1 cellular context compared by ENCODE assay signal in the genomic region with DNA sequence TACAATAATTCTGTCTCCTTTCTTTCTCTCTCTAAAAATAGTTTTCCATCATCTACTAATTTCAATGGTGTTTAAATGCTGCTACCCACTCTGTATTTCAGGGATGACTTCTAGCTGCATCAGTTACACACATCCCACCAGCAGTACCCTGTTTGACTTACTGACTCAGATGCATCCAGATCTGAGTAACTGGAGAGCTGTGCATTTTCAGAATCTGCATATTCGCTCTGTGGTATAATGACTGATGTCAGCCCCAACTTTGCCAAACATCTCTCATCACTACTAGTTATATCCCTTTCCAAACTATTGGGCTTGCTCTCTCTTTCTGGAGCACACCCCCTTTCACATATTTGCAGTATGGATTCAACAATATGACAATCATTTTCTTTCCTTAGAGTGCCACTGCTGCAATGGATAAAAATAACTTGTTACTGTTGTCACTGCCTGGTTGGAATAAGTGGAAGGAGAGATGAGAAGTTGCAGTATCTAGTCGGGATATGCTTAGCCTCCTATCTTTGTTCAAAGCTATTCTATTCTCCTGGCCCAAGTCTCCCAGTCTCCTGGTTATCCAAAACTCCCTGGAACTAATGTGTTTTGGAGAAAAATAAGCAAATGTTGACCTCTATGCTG.
TF ChIP-seq lines count a peak whose summit lies in the region.

No MANE protein-coding gene starts in this region.

TF ChIP-seq in WTC11, 78 proteins besides CTCF, POLR2A, EP300 and RAD21 (continued from another document):
- TF ChIP-seq, protein P1, sequence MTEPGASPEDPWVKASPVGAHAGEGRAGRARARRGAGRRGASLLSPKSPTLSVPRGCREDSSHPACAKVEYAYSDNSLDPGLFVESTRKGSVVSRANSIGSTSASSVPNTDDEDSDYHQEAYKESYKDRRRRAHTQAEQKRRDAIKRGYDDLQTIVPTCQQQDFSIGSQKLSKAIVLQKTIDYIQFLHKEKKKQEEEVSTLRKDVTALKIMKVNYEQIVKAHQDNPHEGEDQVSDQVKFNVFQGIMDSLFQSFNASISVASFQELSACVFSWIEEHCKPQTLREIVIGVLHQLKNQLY (CRISPR knock-in tag; IDR thresholded peaks at IDR 0.05): no peak
- TF ChIP-seq ZNF219 (CRISPR knock-in tag; IDR thresholded peaks at IDR 0.05; ENCODE audit: borderline replicate concordance) (no peak), RORB (CRISPR knock-in tag; IDR thresholded peaks at IDR 0.05) (no peak), GRHL2 (CRISPR knock-in tag; IDR thresholded peaks at IDR 0.05; ENCODE audit: insufficient replicate concordance, severe bottlenecking) (no peak), TEAD4 (CRISPR knock-in tag; IDR thresholded peaks at IDR 0.05) (no peak), SMAD4 (CRISPR knock-in tag; IDR thresholded peaks at IDR 0.05) (no peak), ELF4 (CRISPR knock-in tag; IDR thresholded peaks at IDR 0.05; ENCODE audit: low read depth) (no peak), JAZF1 (CRISPR knock-in tag; IDR thresholded peaks at IDR 0.05) (no peak), KAT7 (CRISPR knock-in tag; IDR thresholded peaks at IDR 0.05; ENCODE audit: borderline replicate concordance) (no peak), ETV6 (CRISPR knock-in tag; IDR thresholded peaks at IDR 0.05) (no peak), ZNF423 (CRISPR knock-in tag; IDR thresholded peaks at IDR 0.05) (no peak)
- TF ChIP-seq, protein P2, sequence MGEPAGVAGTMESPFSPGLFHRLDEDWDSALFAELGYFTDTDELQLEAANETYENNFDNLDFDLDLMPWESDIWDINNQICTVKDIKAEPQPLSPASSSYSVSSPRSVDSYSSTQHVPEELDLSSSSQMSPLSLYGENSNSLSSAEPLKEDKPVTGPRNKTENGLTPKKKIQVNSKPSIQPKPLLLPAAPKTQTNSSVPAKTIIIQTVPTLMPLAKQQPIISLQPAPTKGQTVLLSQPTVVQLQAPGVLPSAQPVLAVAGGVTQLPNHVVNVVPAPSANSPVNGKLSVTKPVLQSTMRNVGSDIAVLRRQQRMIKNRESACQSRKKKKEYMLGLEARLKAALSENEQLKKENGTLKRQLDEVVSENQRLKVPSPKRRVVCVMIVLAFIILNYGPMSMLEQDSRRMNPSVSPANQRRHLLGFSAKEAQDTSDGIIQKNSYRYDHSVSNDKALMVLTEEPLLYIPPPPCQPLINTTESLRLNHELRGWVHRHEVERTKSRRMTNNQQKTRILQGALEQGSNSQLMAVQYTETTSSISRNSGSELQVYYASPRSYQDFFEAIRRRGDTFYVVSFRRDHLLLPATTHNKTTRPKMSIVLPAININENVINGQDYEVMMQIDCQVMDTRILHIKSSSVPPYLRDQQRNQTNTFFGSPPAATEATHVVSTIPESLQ (CRISPR knock-in tag; IDR thresholded peaks at IDR 0.05): no peak
- TF ChIP-seq, protein P3, sequence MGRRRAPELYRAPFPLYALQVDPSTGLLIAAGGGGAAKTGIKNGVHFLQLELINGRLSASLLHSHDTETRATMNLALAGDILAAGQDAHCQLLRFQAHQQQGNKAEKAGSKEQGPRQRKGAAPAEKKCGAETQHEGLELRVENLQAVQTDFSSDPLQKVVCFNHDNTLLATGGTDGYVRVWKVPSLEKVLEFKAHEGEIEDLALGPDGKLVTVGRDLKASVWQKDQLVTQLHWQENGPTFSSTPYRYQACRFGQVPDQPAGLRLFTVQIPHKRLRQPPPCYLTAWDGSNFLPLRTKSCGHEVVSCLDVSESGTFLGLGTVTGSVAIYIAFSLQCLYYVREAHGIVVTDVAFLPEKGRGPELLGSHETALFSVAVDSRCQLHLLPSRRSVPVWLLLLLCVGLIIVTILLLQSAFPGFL (CRISPR knock-in tag; IDR thresholded peaks at IDR 0.05; ENCODE audit: borderline replicate concordance): no peak
- TF ChIP-seq, protein P4, sequence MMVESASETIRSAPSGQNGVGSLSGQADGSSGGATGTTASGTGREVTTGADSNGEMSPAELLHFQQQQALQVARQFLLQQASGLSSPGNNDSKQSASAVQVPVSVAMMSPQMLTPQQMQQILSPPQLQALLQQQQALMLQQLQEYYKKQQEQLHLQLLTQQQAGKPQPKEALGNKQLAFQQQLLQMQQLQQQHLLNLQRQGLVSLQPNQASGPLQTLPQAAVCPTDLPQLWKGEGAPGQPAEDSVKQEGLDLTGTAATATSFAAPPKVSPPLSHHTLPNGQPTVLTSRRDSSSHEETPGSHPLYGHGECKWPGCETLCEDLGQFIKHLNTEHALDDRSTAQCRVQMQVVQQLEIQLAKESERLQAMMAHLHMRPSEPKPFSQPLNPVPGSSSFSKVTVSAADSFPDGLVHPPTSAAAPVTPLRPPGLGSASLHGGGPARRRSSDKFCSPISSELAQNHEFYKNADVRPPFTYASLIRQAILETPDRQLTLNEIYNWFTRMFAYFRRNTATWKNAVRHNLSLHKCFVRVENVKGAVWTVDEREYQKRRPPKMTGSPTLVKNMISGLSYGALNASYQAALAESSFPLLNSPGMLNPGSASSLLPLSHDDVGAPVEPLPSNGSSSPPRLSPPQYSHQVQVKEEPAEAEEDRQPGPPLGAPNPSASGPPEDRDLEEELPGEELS (CRISPR knock-in tag; IDR thresholded peaks at IDR 0.05): no peak
- TF ChIP-seq, protein P5, sequence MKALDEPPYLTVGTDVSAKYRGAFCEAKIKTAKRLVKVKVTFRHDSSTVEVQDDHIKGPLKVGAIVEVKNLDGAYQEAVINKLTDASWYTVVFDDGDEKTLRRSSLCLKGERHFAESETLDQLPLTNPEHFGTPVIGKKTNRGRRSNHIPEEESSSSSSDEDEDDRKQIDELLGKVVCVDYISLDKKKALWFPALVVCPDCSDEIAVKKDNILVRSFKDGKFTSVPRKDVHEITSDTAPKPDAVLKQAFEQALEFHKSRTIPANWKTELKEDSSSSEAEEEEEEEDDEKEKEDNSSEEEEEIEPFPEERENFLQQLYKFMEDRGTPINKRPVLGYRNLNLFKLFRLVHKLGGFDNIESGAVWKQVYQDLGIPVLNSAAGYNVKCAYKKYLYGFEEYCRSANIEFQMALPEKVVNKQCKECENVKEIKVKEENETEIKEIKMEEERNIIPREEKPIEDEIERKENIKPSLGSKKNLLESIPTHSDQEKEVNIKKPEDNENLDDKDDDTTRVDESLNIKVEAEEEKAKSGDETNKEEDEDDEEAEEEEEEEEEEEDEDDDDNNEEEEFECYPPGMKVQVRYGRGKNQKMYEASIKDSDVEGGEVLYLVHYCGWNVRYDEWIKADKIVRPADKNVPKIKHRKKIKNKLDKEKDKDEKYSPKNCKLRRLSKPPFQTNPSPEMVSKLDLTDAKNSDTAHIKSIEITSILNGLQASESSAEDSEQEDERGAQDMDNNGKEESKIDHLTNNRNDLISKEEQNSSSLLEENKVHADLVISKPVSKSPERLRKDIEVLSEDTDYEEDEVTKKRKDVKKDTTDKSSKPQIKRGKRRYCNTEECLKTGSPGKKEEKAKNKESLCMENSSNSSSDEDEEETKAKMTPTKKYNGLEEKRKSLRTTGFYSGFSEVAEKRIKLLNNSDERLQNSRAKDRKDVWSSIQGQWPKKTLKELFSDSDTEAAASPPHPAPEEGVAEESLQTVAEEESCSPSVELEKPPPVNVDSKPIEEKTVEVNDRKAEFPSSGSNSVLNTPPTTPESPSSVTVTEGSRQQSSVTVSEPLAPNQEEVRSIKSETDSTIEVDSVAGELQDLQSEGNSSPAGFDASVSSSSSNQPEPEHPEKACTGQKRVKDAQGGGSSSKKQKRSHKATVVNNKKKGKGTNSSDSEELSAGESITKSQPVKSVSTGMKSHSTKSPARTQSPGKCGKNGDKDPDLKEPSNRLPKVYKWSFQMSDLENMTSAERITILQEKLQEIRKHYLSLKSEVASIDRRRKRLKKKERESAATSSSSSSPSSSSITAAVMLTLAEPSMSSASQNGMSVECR (CRISPR knock-in tag; IDR thresholded peaks at IDR 0.05; ENCODE audit: borderline replicate concordance): no peak
- TF ChIP-seq, protein P6, sequence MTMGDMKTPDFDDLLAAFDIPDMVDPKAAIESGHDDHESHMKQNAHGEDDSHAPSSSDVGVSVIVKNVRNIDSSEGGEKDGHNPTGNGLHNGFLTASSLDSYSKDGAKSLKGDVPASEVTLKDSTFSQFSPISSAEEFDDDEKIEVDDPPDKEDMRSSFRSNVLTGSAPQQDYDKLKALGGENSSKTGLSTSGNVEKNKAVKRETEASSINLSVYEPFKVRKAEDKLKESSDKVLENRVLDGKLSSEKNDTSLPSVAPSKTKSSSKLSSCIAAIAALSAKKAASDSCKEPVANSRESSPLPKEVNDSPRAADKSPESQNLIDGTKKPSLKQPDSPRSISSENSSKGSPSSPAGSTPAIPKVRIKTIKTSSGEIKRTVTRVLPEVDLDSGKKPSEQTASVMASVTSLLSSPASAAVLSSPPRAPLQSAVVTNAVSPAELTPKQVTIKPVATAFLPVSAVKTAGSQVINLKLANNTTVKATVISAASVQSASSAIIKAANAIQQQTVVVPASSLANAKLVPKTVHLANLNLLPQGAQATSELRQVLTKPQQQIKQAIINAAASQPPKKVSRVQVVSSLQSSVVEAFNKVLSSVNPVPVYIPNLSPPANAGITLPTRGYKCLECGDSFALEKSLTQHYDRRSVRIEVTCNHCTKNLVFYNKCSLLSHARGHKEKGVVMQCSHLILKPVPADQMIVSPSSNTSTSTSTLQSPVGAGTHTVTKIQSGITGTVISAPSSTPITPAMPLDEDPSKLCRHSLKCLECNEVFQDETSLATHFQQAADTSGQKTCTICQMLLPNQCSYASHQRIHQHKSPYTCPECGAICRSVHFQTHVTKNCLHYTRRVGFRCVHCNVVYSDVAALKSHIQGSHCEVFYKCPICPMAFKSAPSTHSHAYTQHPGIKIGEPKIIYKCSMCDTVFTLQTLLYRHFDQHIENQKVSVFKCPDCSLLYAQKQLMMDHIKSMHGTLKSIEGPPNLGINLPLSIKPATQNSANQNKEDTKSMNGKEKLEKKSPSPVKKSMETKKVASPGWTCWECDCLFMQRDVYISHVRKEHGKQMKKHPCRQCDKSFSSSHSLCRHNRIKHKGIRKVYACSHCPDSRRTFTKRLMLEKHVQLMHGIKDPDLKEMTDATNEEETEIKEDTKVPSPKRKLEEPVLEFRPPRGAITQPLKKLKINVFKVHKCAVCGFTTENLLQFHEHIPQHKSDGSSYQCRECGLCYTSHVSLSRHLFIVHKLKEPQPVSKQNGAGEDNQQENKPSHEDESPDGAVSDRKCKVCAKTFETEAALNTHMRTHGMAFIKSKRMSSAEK (CRISPR knock-in tag; IDR thresholded peaks at IDR 0.05; ENCODE audit: borderline replicate concordance): no peak
- TF ChIP-seq, protein P7, sequence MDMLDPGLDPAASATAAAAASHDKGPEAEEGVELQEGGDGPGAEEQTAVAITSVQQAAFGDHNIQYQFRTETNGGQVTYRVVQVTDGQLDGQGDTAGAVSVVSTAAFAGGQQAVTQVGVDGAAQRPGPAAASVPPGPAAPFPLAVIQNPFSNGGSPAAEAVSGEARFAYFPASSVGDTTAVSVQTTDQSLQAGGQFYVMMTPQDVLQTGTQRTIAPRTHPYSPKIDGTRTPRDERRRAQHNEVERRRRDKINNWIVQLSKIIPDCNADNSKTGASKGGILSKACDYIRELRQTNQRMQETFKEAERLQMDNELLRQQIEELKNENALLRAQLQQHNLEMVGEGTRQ (CRISPR knock-in tag; IDR thresholded peaks at IDR 0.05): no peak
- TF ChIP-seq, protein P8, sequence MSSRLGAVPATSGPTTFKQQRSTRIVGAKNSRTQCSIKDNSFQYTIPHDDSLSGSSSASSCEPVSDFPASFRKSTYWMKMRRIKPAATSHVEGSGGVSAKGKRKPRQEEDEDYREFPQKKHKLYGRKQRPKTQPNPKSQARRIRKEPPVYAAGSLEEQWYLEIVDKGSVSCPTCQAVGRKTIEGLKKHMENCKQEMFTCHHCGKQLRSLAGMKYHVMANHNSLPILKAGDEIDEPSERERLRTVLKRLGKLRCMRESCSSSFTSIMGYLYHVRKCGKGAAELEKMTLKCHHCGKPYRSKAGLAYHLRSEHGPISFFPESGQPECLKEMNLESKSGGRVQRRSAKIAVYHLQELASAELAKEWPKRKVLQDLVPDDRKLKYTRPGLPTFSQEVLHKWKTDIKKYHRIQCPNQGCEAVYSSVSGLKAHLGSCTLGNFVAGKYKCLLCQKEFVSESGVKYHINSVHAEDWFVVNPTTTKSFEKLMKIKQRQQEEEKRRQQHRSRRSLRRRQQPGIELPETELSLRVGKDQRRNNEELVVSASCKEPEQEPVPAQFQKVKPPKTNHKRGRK (CRISPR knock-in tag; IDR thresholded peaks at IDR 0.05; ENCODE audit: borderline replicate concordance): no peak
